Comparison of ENCODE assay signal across 8 cellular contexts in the genomic region with DNA sequence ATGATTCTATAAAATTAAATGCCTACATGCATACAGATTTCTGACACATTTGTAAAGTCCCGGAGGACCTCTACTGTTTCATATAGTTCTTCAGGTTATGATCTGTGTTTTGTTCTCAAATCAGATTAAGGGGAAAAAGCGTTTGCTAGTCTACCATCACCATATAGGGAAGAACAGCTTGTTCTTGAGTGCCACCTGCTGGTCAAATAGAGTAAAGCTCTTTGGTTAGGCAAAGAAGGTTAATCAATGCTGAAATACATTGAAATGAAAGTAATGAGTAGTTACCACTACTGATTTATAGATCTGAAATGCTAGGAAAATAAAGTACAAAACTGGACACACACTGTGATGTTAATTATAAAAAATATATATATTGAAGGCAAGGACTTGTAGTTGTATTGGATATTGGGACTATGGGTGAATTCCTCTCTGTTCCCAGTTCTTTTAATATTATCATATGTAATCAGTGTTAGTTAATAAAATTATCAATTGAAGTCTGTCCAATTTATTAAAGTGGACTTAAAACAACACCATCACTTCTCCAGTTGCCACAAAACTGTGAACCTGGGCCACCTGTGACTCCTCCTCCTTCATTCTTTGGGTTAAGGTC.
DNase-seq lines count a peak whose midpoint lies in the region; ATAC-seq and TF ChIP-seq lines count a peak whose summit lies in the region.

No MANE protein-coding gene starts in this region.

- no peaks in the 10 kb centered on the region for H3K36me3 Mint-ChIP-seq in T-cell

- no peaks in the 10 kb centered on the region for H3K36me3 ChIP-seq in upper lobe of right lung

- intact Hi-C loops in upper lobe of right lung (cut with DNase I): loop anchor here (5.0 kb wide), 1 partner anchor 116 kb away; no protein-coding TSS in a partner anchor

- CTCF ChIA-PET in AG04449 (lab: Yijun Ruan, JAX): interaction anchor here (0.9 to 17.8 kb wide), 37 partner anchors 13 to 735 kb away, joined by 3 to 601 read pairs (median 6); no protein-coding TSS in a partner anchor
- CTCF ChIA-PET in T-cell (lab: Charles Lee): interaction anchor here (0.5 to 4.2 kb wide), 18 partner anchors 8 to 1815 kb away, joined by 3 to 33 read pairs (median 3); no protein-coding TSS in a partner anchor

- H3K9me3 Mint-ChIP-seq in T-cell: no peaks in the 10 kb centered on the region

- no peaks in the 10 kb centered on the region for H3K27me3 ChIP-seq in upper lobe of right lung

- no peak overlapping the region for H3K27ac ChIP-seq in upper lobe of right lung

- H3K4me1 ChIP-seq in upper lobe of right lung: peaks cover 7% of the 10 kb centered on the region

- TF ChIP-seq CTCF in AG04449 (IDR thresholded peaks at IDR 0.05; ENCODE audit: insufficient read depth, low read length, missing control alignments) (peak; percentile 69), GM10266 (IDR thresholded peaks at IDR 0.05; ENCODE audit: control insufficient read depth, insufficient read depth, low read depth, missing control alignments) (peak; percentile 86), HFF-Myc (IDR thresholded peaks at IDR 0.05; ENCODE audit: low read depth, low read length, missing control alignments) (peak; percentile 66), upper lobe of right lung (IDR thresholded peaks at IDR 0.05) (peak; percentile 94)

- H3K27ac Mint-ChIP-seq in T-cell: no peak overlapping the region

- H3K9me3 ChIP-seq in upper lobe of right lung: no peaks in the 10 kb centered on the region

- POLR2A ChIA-PET in AG04449 (lab: Yijun Ruan, JAX) (no interaction called here), T-cell (lab: Charles Lee) (no interaction called here)

- no peak for DNase-seq in AG04449 (ENCODE audit: low read depth, low spot score)
- peak; percentile 69 for DNase-seq in GM10266 (ENCODE audit: extremely low spot score)
- DNase-seq in HFF-Myc (ENCODE audit: extremely low read depth, low read depth): peak; percentile 63
- peak; percentile 55 for DNase-seq in NCI-H1092 (lab: John Stamatoyannopoulos, UW)
- peak in 21 of 34 experiments; percentile 4 to 52 (median 21) for DNase-seq in T-cell
- peak; percentile 39 for DNase-seq in effector CD4-positive, alpha-beta T cell
- DNase-seq in middle frontal gyrus (ENCODE audit: extremely low spot score, low spot score): peak; percentile 55
- no peak for DNase-seq in upper lobe of right lung

- peak; percentile 52 to 72 (median 62) for ATAC-seq in T-cell (replicated peaks in 1 of 4)
- peak; percentile 84 for ATAC-seq in upper lobe of right lung

- no peaks in the 10 kb centered on the region for H3K4me1 Mint-ChIP-seq in T-cell

- H3K4me3 Mint-ChIP-seq in T-cell: no peak overlapping the region

- H3K4me3 ChIP-seq in AG04449 (ENCODE audit: low read depth, low read length) (no peak overlapping the region), HFF-Myc (replicated peaks; ENCODE audit: low read depth, low read length) (no peak overlapping the region), upper lobe of right lung (no peak overlapping the region)

- H3K27me3 Mint-ChIP-seq in T-cell: peaks cover 6 to 11% of the 10 kb centered on the region in 2 donors

Comparison
In these comparisons a context has a peak if more than half of its experiments do, and no peak if none do; other contexts are left out.
1. DNase-seq: peak in GM10266 (single experiment), HFF-Myc (single experiment), NCI-H1092 (single experiment), T-cell (21 of 34), effector CD4-positive, alpha-beta T cell (single experiment) and middle frontal gyrus (single experiment); none in AG04449 (single experiment) and upper lobe of right lung (single experiment).
2. Peak in every context shown above with its lines, with median percentiles within 50 percentile points of each other: CTCF ChIP-seq.